ENCODE assay signal across 8 cellular contexts in genomic region chr5:132260714-132261615, GRCh38. TPM values are rescaled to one million over a fixed set of nuclear protein-coding genes. Genes with fewer than 3 reads are reported as not detected.
DNase-seq lines count a peak whose midpoint lies in the region; ATAC-seq and TF ChIP-seq lines count a peak whose summit lies in the region.

No MANE protein-coding gene starts in this region.

- no peak overlapping the region for H3K27ac ChIP-seq in A673 (ENCODE audit: low read depth, low read length, poor library complexity, severe bottlenecking)
- H3K27ac ChIP-seq in RWPE1: peak overlapping the region; percentile 98
- peak overlapping the region; percentile 67 for H3K27ac ChIP-seq in cingulate gyrus (ENCODE audit: low read depth, low read length)
- H3K27ac ChIP-seq in thyroid gland: peak overlapping the region in 2 of 3 donors; percentile 33 to 80

- H3K27me3 Mint-ChIP-seq in nephron (ENCODE audit: low read depth): peaks cover 4% of the 10 kb centered on the region

- peak overlapping the region; percentile 92 to 94 (median 92) for H3K27ac Mint-ChIP-seq in nephron

- POLR2A ChIA-PET in A673 (lab: Charles Lee; ENCODE audit: low non-redundant PET) (no interaction called here), RWPE1 (lab: Yijun Ruan, JAX; ENCODE audit: low non-redundant PET) (interaction anchor here (0.6 kb wide), 1 partner anchor 8 kb away, joined by 3 read pairs; no protein-coding TSS in a partner anchor)

- intact Hi-C loops in A673 (cut with micrococcal nuclease; ENCODE audit: unreplicated experiment): no loop called here
- intact Hi-C loops in thyroid gland (cut with DNase I): no loop called here

- DNase-seq in A673 (ENCODE audit: low spot score) (peak; percentile 56), RWPE1 (ENCODE audit: low spot score) (peak; percentile 53), thyroid gland (peak; percentile 79 to 89)

- H3K27me3 ChIP-seq in A673 (replicated peaks; ENCODE audit: insufficient read depth, low read depth, low read length, poor library complexity): no peaks in the 10 kb centered on the region
- no peaks in the 10 kb centered on the region for H3K27me3 ChIP-seq in thyroid gland

- CTCF ChIA-PET in A673 (lab: Charles Lee): interaction anchor here (0.7 kb wide), 2 partner anchors 11 to 240 kb away, joined by 3 to 5 read pairs; no protein-coding TSS in a partner anchor
- CTCF ChIA-PET in RWPE1 (lab: Yijun Ruan, JAX): interaction anchor here (0.6 to 3.1 kb wide), 4 partner anchors 11 to 71 kb away, joined by 4 to 20 read pairs (median 11); no protein-coding TSS in a partner anchor

- H3K4me3 ChIP-seq in A673 (ENCODE audit: low read depth, low read length, poor library complexity, severe bottlenecking) (no peak overlapping the region), thyroid gland (replicated peaks in 1 of 3) (no peak overlapping the region)

- no peaks in the 10 kb centered on the region for H3K9me3 ChIP-seq in A673 (ENCODE audit: low read depth, low read length, poor library complexity, severe bottlenecking)
- no peaks in the 10 kb centered on the region for H3K9me3 ChIP-seq in thyroid gland

- H3K36me3 Mint-ChIP-seq in nephron (ENCODE audit: low read depth): peaks cover 19% of the 10 kb centered on the region

- H3K36me3 ChIP-seq in A673 (ENCODE audit: insufficient read depth, low read length, poor library complexity, severe bottlenecking) (no peaks in the 10 kb centered on the region), thyroid gland (no peaks in the 10 kb centered on the region)

- H3K9me3 Mint-ChIP-seq in nephron: no peaks in the 10 kb centered on the region

- peaks cover 68% of the 10 kb centered on the region for H3K4me1 Mint-ChIP-seq in nephron

- ATAC-seq in GM21529 (IDR thresholded peaks at IDR 0.05; ENCODE audit: unreplicated experiment) (peak; percentile 71), HG03520 (IDR thresholded peaks at IDR 0.05; ENCODE audit: unreplicated experiment) (no peak), GM21381 (IDR thresholded peaks at IDR 0.05; ENCODE audit: unreplicated experiment) (no peak)

- H3K4me1 ChIP-seq in A673 (ENCODE audit: insufficient read depth, low read length, poor library complexity, severe bottlenecking): peaks cover 16% of the 10 kb centered on the region
- peaks cover 34 to 78% of the 10 kb centered on the region in 2 donors for H3K4me1 ChIP-seq in thyroid gland

- H3K4me3 Mint-ChIP-seq in nephron: peak overlapping the region; percentile 69 to 92 (median 79)

- TF ChIP-seq POLR2A in thyroid gland (IDR thresholded peaks at IDR 0.05): no peak

- no peak for TF ChIP-seq CTCF in A673 (conservative IDR thresholded peaks at IDR 0.05; ENCODE audit: low read depth, low read length)
- TF ChIP-seq CTCF in RWPE1 (conservative IDR thresholded peaks at IDR 0.05; ENCODE audit: low read depth): no peak
- no peak for TF ChIP-seq CTCF in nephron (IDR thresholded peaks at IDR 0.05; ENCODE audit: unreplicated experiment in 3 of 3)
- TF ChIP-seq CTCF in thyroid gland (IDR thresholded peaks at IDR 0.05): no peak

- 50 to 54% methylated on average over 6 of the region's 6 CpGs for WGBS in thyroid gland, 2 donors

- BruUV-seq in A673 (replicated peaks; lab: Mats Ljungman, UMichigan): no TSS peak

RNA-seq across cellular contexts. Expression of gene PDLIM4, which starts 3.5 kb away (rescaled TPM):
- total RNA-seq in A673 (2021) (6.0 and 8.9 TPM in 2 replicates), thyroid gland (10 to 100 TPM in 2 of 4 donors, 1 to 10 TPM in 2; 6.0 to 25.4 (median 13.3) TPM)

RNA-seq across cellular contexts. Expression of gene SLC22A4, which starts 33.2 kb away (rescaled TPM):
- total RNA-seq in A673 (2021) (0.42 and 0.99 TPM in 2 replicates), thyroid gland (under 1 TPM in 2 of 4 donors, not detected in 2; 0.54 to 0.78 TPM)

RNA-seq across cellular contexts. Expression of gene P4HA2, which starts 33.3 kb away (rescaled TPM):
- total RNA-seq in A673 (2021) (2.8 and 3.3 TPM in 2 replicates), thyroid gland (10 to 100 TPM; 21.3 to 32.0 (median 29.6) TPM)
